In genomic region chr4:152773322-152773721, GRCh38 we compare ENCODE assay signal across 1 cellular context.
TF ChIP-seq lines count a peak whose summit lies in the region.

No MANE protein-coding gene starts in this region.

TF ChIP-seq in K562, 482 proteins besides CTCF, POLR2A, EP300 and RAD21 (continued from another document):
- TF ChIP-seq PRDM10 (IDR thresholded peaks at IDR 0.05; ENCODE audit: partially characterized antibody), result no peak
- no peak for TF ChIP-seq SMARCE1 (IDR thresholded peaks at IDR 0.05)
- no peak for TF ChIP-seq EZH2 (IDR thresholded peaks at IDR 0.05; ENCODE audit: borderline replicate concordance, low read depth, low read length)
- no peak for TF ChIP-seq ZNF134 (CRISPR knock-in tag; conservative IDR thresholded peaks at IDR 0.05)
- TF ChIP-seq SREBF1 (IDR thresholded peaks at IDR 0.05; ENCODE audit: borderline replicate concordance, low read depth, low read length), result no peak
